1 cellular context compared by ENCODE assay signal in genomic region chr4:123234966-123235365, GRCh38.
TF ChIP-seq lines count a peak whose summit lies in the region.

No MANE protein-coding gene starts in this region.

TF ChIP-seq in IMR-90, 13 proteins besides CTCF, POLR2A, EP300 and RAD21 (continued from another document):
- no peak for TF ChIP-seq MAFK (IDR thresholded peaks at IDR 0.05; ENCODE audit: low read depth, low read length)
